Comparison of ENCODE assay signal across 8 cellular contexts in the genomic region with DNA sequence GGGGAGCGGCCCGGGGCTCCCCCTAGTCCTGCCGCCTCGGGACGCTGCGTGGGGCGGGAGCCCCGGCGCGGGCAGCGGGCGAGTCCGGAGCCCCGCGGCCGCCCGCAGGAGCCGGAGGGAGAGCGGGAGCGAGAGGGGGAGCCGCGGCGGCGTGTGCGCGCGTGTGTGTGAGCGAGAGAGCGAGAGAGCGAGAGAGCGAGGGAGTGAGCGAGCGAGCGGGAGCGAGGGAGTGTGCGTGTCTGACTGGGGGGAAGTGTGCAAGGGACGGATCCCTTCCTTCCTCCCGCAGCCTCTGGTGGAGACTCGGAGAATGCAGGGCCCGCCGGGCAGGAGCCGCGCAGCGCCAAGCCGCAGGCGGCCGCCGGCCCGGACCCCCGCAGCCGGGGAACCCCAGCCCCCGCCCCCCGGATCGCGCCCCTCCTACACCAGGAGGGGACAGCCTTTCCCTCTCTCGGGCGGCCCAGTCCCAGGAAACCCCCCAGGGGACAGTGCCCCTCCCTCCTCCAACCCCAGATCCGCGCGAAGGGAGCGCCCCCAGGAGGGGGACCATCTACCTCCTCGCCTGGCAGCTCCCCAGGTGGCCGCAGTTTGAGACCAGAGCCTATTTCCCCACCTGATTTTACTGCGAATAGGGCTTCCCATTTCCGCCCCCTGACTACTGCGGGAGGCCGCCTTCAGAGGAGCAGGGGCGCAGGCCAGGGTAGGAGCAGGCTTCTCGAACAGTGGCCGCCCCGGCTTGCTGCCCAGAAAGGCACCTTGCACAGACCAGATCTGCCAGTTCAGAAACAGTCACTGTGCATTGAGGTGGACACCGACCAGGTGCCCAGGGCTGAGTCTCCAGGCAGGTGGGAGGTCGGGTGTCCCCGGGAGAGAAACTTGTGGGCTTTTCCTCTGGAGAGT. TPM values are rescaled to one million over a fixed set of nuclear protein-coding genes. Genes with fewer than 3 reads are reported as not detected.
DNase-seq lines count a peak whose midpoint lies in the region; ATAC-seq and TF ChIP-seq lines count a peak whose summit lies in the region.

A gene with protein sequence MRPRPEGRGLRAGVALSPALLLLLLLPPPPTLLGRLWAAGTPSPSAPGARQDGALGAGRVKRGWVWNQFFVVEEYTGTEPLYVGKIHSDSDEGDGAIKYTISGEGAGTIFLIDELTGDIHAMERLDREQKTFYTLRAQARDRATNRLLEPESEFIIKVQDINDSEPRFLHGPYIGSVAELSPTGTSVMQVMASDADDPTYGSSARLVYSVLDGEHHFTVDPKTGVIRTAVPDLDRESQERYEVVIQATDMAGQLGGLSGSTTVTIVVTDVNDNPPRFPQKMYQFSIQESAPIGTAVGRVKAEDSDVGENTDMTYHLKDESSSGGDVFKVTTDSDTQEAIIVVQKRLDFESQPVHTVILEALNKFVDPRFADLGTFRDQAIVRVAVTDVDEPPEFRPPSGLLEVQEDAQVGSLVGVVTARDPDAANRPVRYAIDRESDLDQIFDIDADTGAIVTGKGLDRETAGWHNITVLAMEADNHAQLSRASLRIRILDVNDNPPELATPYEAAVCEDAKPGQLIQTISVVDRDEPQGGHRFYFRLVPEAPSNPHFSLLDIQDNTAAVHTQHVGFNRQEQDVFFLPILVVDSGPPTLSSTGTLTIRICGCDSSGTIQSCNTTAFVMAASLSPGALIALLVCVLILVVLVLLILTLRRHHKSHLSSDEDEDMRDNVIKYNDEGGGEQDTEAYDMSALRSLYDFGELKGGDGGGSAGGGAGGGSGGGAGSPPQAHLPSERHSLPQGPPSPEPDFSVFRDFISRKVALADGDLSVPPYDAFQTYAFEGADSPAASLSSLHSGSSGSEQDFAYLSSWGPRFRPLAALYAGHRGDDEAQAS (minus strand): TSS at position 241 of the 900 bp plus-strand sequence. CDS start 57,204 bp downstream, outside the sequence.

- RAD21 ChIA-PET in HCT116 (lab: Charles Lee; ENCODE audit: low non-redundant PET in 1 of 2, low total read pairs in 2 of 2, uncharacterized antibody in 2 of 2, unreplicated experiment in 2 of 2) = no interaction called here

- peaks cover 37% of the 10 kb centered on the region for H3K27me3 ChIP-seq in BE2C
- peaks cover 16% of the 10 kb centered on the region; the same call in 1 of the 2 replicates for H3K27me3 ChIP-seq in HCT116 (ENCODE audit: insufficient read depth, low read length)
- peaks cover 100% of the 10 kb centered on the region for H3K27me3 ChIP-seq in neutrophil

- peak; percentile 75 for TF ChIP-seq RAD21 in HCT116 (IDR thresholded peaks at IDR 0.05; ENCODE audit: low read depth)

- H2AFZ ChIP-seq in HCT116 (ENCODE audit: low read depth, low read length, poor library complexity, severe bottlenecking) = peak within 1 kb of the TSS; percentile 68

- H3K4me2 ChIP-seq in HCT116 (ENCODE audit: low read length) = peak within 1 kb of the TSS; percentile 80

- H3K4me1 ChIP-seq in BE2C (peaks cover 3% of the 10 kb centered on the region; the same call in 1 of the 2 replicates), HCT116 (ENCODE audit: control insufficient read depth in 1 of 2, insufficient read depth in 2 of 2, low read length in 2 of 2) (peaks cover 13 to 32% of the 10 kb centered on the region in 2 experiments; a peak in 3 of 4 replicates), neutrophil (ENCODE audit: control insufficient read depth in 1 of 2, insufficient read depth in 1 of 2, low read depth in 1 of 2, low read length in 1 of 2) (peaks cover 12 to 22% of the 10 kb centered on the region in 2 experiments)

- no peaks in the 10 kb centered on the region for H3K9me3 ChIP-seq in BE2C
- H3K9me3 ChIP-seq in HCT116 (ENCODE audit: control insufficient read depth in 1 of 2, insufficient read depth in 1 of 2, low read depth in 1 of 2, low read length in 2 of 2) = no peaks in the 10 kb centered on the region
- no peaks in the 10 kb centered on the region for H3K9me3 ChIP-seq in neutrophil

- CTCF ChIA-PET in HCT116 (lab: Charles Lee) = interaction anchor here (1.0 kb wide), 2 partner anchors 40 to 180 kb away, joined by 3 read pairs; no protein-coding TSS in a partner anchor

- BruUV-seq in HCT116 (replicated peaks; lab: Mats Ljungman, UMichigan) = no TSS peak

- TF ChIP-seq CTCF in BE2C (IDR thresholded peaks at IDR 0.05; ENCODE audit: low read depth, low read length) (peak; percentile 46), HCT116 (IDR thresholded peaks at IDR 0.05 in 2 of 3, conservative IDR thresholded peaks at IDR 0.05 in 1 of 3; ENCODE audit: borderline replicate concordance in 1 of 3, insufficient read depth in 1 of 3, low read depth in 2 of 3, low read length in 2 of 3) (peak; percentile 36 to 77 (median 38)), foreskin fibroblast (IDR thresholded peaks at IDR 0.05; ENCODE audit: low read depth, low read length) (no peak), neutrophil (IDR thresholded peaks at IDR 0.05) (no peak)

- H3K79me2 ChIP-seq in HCT116 (ENCODE audit: insufficient read depth, low read length) = no peaks in the 10 kb centered on the region

- H3K9me2 ChIP-seq in HCT116 (ENCODE audit: insufficient read depth) = no peaks in the 10 kb centered on the region

- peak within 1 kb of the TSS; percentile 51 for H3K9ac ChIP-seq in HCT116 (ENCODE audit: low read length)

- ATAC-seq in HCT116 (peak; percentile 82), GM18861 (IDR thresholded peaks at IDR 0.05; ENCODE audit: unreplicated experiment) (no peak)

- POLR2A ChIA-PET in HCT116 (lab: Charles Lee) = no interaction called here

- H3K4me3 ChIP-seq in BE2C (ENCODE audit: low read depth, low read length) (peak within 1 kb of the TSS; percentile 43), HCT116 (replicated peaks in 1 of 2; ENCODE audit: low read depth in 1 of 2, low read length in 2 of 2) (peak within 1 kb of the TSS; percentile 38 to 57), foreskin fibroblast (ENCODE audit: low read depth in 1 of 2, low read length in 2 of 2) (peak within 1 kb of the TSS in 1 of 2 donors; percentile 38), neutrophil (ENCODE audit: low read depth in 1 of 2, low read length in 1 of 2) (peak within 1 kb of the TSS; percentile 25 to 45)

- DNase-seq in BE2C (peak; percentile 82), HCT116 (ENCODE audit: low read depth, low spot score) (peak; percentile 22), NOMO-1 (lab: John Stamatoyannopoulos, UW; ENCODE audit: unreplicated experiment in 2 of 2) (peak; percentile 35 to 60), foreskin fibroblast (peak; percentile 14 to 64), LoVo (ENCODE audit: low spot score) (no peak)
- DNase-seq in activated effector memory CD4-positive, alpha-beta T cell treated with Interleukin-2 at 50 U/mL for 16 hours = peak; percentile 3

- H3K36me3 ChIP-seq in BE2C = no peaks in the 10 kb centered on the region
- H3K36me3 ChIP-seq in HCT116 (ENCODE audit: control insufficient read depth in 1 of 2, insufficient read depth in 2 of 2, low read length in 2 of 2) = no peaks in the 10 kb centered on the region
- H3K36me3 ChIP-seq in neutrophil = no peaks in the 10 kb centered on the region

- H3K27ac ChIP-seq in HCT116 (ENCODE audit: low read depth, low read length) = peak within 1 kb of the TSS; percentile 57; the same call in 1 of the 2 replicates
- no peak within 1 kb of the TSS for H3K27ac ChIP-seq in neutrophil

- intact Hi-C loops in HCT116 (cut with micrococcal nuclease) = loop anchor here (5.0 kb wide), 1 partner anchor 176 kb away; no protein-coding TSS in a partner anchor

- H4K20me1 ChIP-seq in HCT116 (ENCODE audit: insufficient read depth) = no peaks in the 10 kb centered on the region

- TF ChIP-seq POLR2A in HCT116 (IDR thresholded peaks at IDR 0.05; ENCODE audit: borderline replicate concordance, extremely low read depth, insufficient read depth, insufficient read length) = no peak

TF ChIP-seq in HCT116, 20 proteins besides CTCF, POLR2A, EP300 and RAD21:
- TF ChIP-seq CBX3 (IDR thresholded peaks at IDR 0.05; ENCODE audit: low read depth) (0 out of 2 replicates have a peak, but pooled peaks have one; percentile 14), YY1 (IDR thresholded peaks at IDR 0.05; ENCODE audit: extremely low read depth, insufficient replicate concordance, low read depth, low read length) (no peak)

RNA-seq across cellular contexts. Expression of the gene that starts here (rescaled TPM):
- 0.54 TPM for polyA plus RNA-seq in BE2C (2012; ENCODE audit: insufficient read depth, insufficient read length, low read depth)
- 1.8 TPM for total RNA-seq in HCT116 (2021; ENCODE audit: unreplicated experiment)
- polyA plus RNA-seq in HCT116 (2012) = 1.00 and 1.6 TPM in 2 replicates

Comparison
In these comparisons a context has a peak if more than half of its experiments do, and no peak if none do; other contexts are left out.
1. CTCF ChIP-seq: peak in BE2C (single experiment) and HCT116 (3 of 3); none in foreskin fibroblast (single experiment) and neutrophil (single experiment).